Comparison of ENCODE assay signal across 1 cellular context in genomic region chr1:27392778-27393635, GRCh38.
TF ChIP-seq lines count a peak whose summit lies in the region.

No MANE protein-coding gene starts in this region.

TF ChIP-seq in endothelial cell of umbilical vein, 7 proteins besides CTCF, POLR2A, EP300 and RAD21:
- no peak for TF ChIP-seq GATA2 (IDR thresholded peaks at IDR 0.05; ENCODE audit: insufficient read depth, insufficient read length, low read depth, low read length)
- no peak for TF ChIP-seq EZH2 (IDR thresholded peaks at IDR 0.05; ENCODE audit: borderline replicate concordance, low read depth, low read length, severe bottlenecking)
- no peak for TF ChIP-seq POLR2AphosphoS5 (IDR thresholded peaks at IDR 0.05; ENCODE audit: insufficient read depth, low read depth, low read length)
- TF ChIP-seq MYC (IDR thresholded peaks at IDR 0.05; ENCODE audit: low read depth, low read length): no peak
- no peak for TF ChIP-seq FOS (IDR thresholded peaks at IDR 0.05; ENCODE audit: borderline replicate concordance, insufficient read depth, low read length)
- no peak for TF ChIP-seq JUN (IDR thresholded peaks at IDR 0.05; ENCODE audit: borderline replicate concordance, insufficient read depth, insufficient read length, low read depth)
- TF ChIP-seq MAX (IDR thresholded peaks at IDR 0.05; ENCODE audit: insufficient read depth, insufficient read length): no peak
